8 cellular contexts compared by ENCODE assay signal in genomic region chr2:12856934-12857660, GRCh38.
DNase-seq lines count a peak whose midpoint lies in the region; FAIRE-seq and TF ChIP-seq lines count a peak whose summit lies in the region.

No MANE protein-coding gene starts in this region.

- no peak for FAIRE-seq in urothelium cell line (lab: Jason Lieb, UNC)

- peaks cover 6% of the 10 kb centered on the region for H3K9me3 ChIP-seq in BE2C

- H3K4me1 ChIP-seq in BE2C, result no peaks in the 10 kb centered on the region; the same call in 1 of the 2 replicates

- peak; percentile 27 for DNase-seq in stimulated activated CD4-positive, alpha-beta T cell treated with anti-CD3 and anti-CD28 coated beads, Interleukin-15, amount 100 ng/mL, for 24 hours
- DNase-seq in stimulated activated CD4-positive, alpha-beta T cell treated with anti-CD3 and anti-CD28 coated beads, Interleukin-1b, Interleukin-23, amount 100 ng/mL, for 48 hours, result no peak
- DNase-seq in SKM-1 treated with dmso at 0.1 percent for 144 hours (lab: John Stamatoyannopoulos, UW; ENCODE audit: unreplicated experiment), result peak; percentile 98
- DNase-seq in epithelial cell of esophagus (ENCODE audit: low read depth), result peak; percentile 60
- peak; percentile 53 for DNase-seq in urothelium cell line (ENCODE audit: low spot score)
- DNase-seq in NCI-H2107 (lab: John Stamatoyannopoulos, UW), result no peak
- no peak for DNase-seq in stimulated activated CD4-positive, alpha-beta T cell treated with anti-CD3 and anti-CD28 coated beads, Interleukin-4, amount 100 ng/mL, for 24 hours
- DNase-seq in BE2C, result no peak

- H3K36me3 ChIP-seq in BE2C, result no peaks in the 10 kb centered on the region

- TF ChIP-seq CTCF in epithelial cell of esophagus (IDR thresholded peaks at IDR 0.05; ENCODE audit: insufficient read depth, low read depth, low read length, missing control alignments), result no peak
- no peak for TF ChIP-seq CTCF in BE2C (IDR thresholded peaks at IDR 0.05; ENCODE audit: low read depth, low read length)

- H3K27me3 ChIP-seq in BE2C, result no peaks in the 10 kb centered on the region

- H3K4me3 ChIP-seq in epithelial cell of esophagus (ENCODE audit: low read length) (no peak overlapping the region), BE2C (ENCODE audit: low read depth, low read length) (no peak overlapping the region)

Comparison
In these comparisons a context has a peak if more than half of its experiments do, and no peak if none do; other contexts are left out.
1. DNase-seq: peak in stimulated activated CD4-positive, alpha-beta T cell treated with anti-CD3 and anti-CD28 coated beads, Interleukin-15, amount 100 ng/mL, for 24 hours (single experiment), SKM-1 treated with dmso at 0.1 percent for 144 hours (single experiment), epithelial cell of esophagus (single experiment) and urothelium cell line (single experiment); none in stimulated activated CD4-positive, alpha-beta T cell treated with anti-CD3 and anti-CD28 coated beads, Interleukin-1b, Interleukin-23, amount 100 ng/mL, for 48 hours (single experiment), NCI-H2107 (single experiment), stimulated activated CD4-positive, alpha-beta T cell treated with anti-CD3 and anti-CD28 coated beads, Interleukin-4, amount 100 ng/mL, for 24 hours (single experiment) and BE2C (single experiment).